13 cellular contexts compared by ENCODE assay signal in genomic region chr2:236661762-236662110, GRCh38.
DNase-seq lines count a peak whose midpoint lies in the region; ATAC-seq and TF ChIP-seq lines count a peak whose summit lies in the region.
"Had no signal": no experiment of that assay in that cellular context is flagged by ENCODE, and none has a peak within 500 bp of the region (broad histone marks: within the 10 kb centered on the region; RNA-seq: fewer than 3 reads in every experiment).

No MANE protein-coding gene starts in this region.

- H3K4me2 ChIP-seq in OCI-LY7 (ENCODE audit: low read length) = no peak overlapping the region

- no peak overlapping the region for H3K4me3 ChIP-seq in cardiac fibroblast (replicated peaks in 1 of 2; ENCODE audit: low read depth in 2 of 2, low read length in 2 of 2)
- H3K4me3 ChIP-seq in iPS-18a (ENCODE audit: low read length) = peak overlapping the region; percentile 1
- no peak overlapping the region for H3K4me3 ChIP-seq in skeletal muscle tissue (ENCODE audit: low read length in 3 of 3)
- no peak overlapping the region for H3K4me3 ChIP-seq in OCI-LY7 (ENCODE audit: low read depth, low read length, poor library complexity, severe bottlenecking)

- peaks cover 28% of the 10 kb centered on the region for H3K4me1 ChIP-seq in iPS-18a (ENCODE audit: control insufficient read depth, low read depth, low read length)
- H3K4me1 ChIP-seq in skeletal muscle tissue (ENCODE audit: control insufficient read depth in 3 of 3, insufficient read depth in 3 of 3, low read length in 3 of 3) = peaks cover 20 to 21% (median 20%) of the 10 kb centered on the region in 3 donors
- H3K4me1 ChIP-seq in OCI-LY7 (ENCODE audit: insufficient read depth, low read length, poor library complexity, severe bottlenecking) = no peaks in the 10 kb centered on the region

- no peak overlapping the region for H3K9ac ChIP-seq in iPS-18a (ENCODE audit: low read length)
- no peak overlapping the region for H3K9ac ChIP-seq in skeletal muscle tissue (ENCODE audit: low read depth in 1 of 3, low read length in 3 of 3)

- no peak for ATAC-seq in GM18519 (IDR thresholded peaks at IDR 0.05; ENCODE audit: low FRiP score, unreplicated experiment)
- no peak for ATAC-seq in HG02840 (IDR thresholded peaks at IDR 0.05; ENCODE audit: low FRiP score, unreplicated experiment)
- ATAC-seq in GM19467 (IDR thresholded peaks at IDR 0.05; ENCODE audit: unreplicated experiment) = no peak
- ATAC-seq: naive thymus-derived CD8-positive, alpha-beta T cell had no signal

- no peaks in the 10 kb centered on the region for H3K79me2 ChIP-seq in OCI-LY7 (ENCODE audit: insufficient read depth, low read depth, low read length)

- H3K27ac ChIP-seq in iPS-18a (ENCODE audit: low read length) = peak overlapping the region; percentile 67
- peak overlapping the region; percentile 79 for H3K27ac ChIP-seq in skeletal muscle tissue (ENCODE audit: low read depth, low read length)
- no peak overlapping the region for H3K27ac ChIP-seq in OCI-LY7 (ENCODE audit: low read depth, low read length, poor library complexity, severe bottlenecking)

- CTCF ChIA-PET in OCI-LY7 (lab: Charles Lee; ENCODE audit: unreplicated experiment) = no interaction called here

- H3K9me3 ChIP-seq in iPS-18a (ENCODE audit: control insufficient read depth, low read depth, low read length) (no peaks in the 10 kb centered on the region), skeletal muscle tissue (ENCODE audit: control insufficient read depth in 3 of 3, low read length in 3 of 3) (peaks cover 0 to 4% (median 0%) of the 10 kb centered on the region in 3 donors), OCI-LY7 (ENCODE audit: low read length) (no peaks in the 10 kb centered on the region)

- no peaks in the 10 kb centered on the region for H3K36me3 ChIP-seq in iPS-18a (ENCODE audit: control insufficient read depth, low read depth, low read length)
- no peaks in the 10 kb centered on the region for H3K36me3 ChIP-seq in skeletal muscle tissue (ENCODE audit: control insufficient read depth in 3 of 3, insufficient read depth in 3 of 3, low read length in 3 of 3)
- no peaks in the 10 kb centered on the region for H3K36me3 ChIP-seq in OCI-LY7 (ENCODE audit: insufficient read depth, low read length)

- H4K20me1 ChIP-seq in OCI-LY7 (ENCODE audit: insufficient read depth, low read length) = no peaks in the 10 kb centered on the region

- H3K27me3 ChIP-seq in iPS-18a (ENCODE audit: control insufficient read depth, insufficient read depth, low read length) (no peaks in the 10 kb centered on the region), skeletal muscle tissue (ENCODE audit: control insufficient read depth in 3 of 3, insufficient read depth in 3 of 3, low read length in 3 of 3) (peaks cover 0 to 5% (median 0%) of the 10 kb centered on the region in 3 donors)

- POLR2A ChIA-PET in OCI-LY7 (lab: Charles Lee) = interaction anchor here (0.6 kb wide), 1 partner anchor 1372 kb away, joined by 4 read pairs; no protein-coding TSS in a partner anchor

- H3K9me2 ChIP-seq in OCI-LY7 (ENCODE audit: insufficient read depth, low read length) = no peaks in the 10 kb centered on the region; the same call in 1 of the 2 replicates

- peak; percentile 16 for DNase-seq in HCEC 1CT
- peak; percentile 6 to 85 for DNase-seq in cardiac fibroblast (ENCODE audit: low read depth in 2 of 2)
- no peak for DNase-seq in OCI-LY7 (ENCODE audit: low spot score)
- DNase-seq: activated T-cell treated with anti-CD3 and anti-CD28 coated beads for 4 hours; amniotic stem cell; GDM1; naive thymus-derived CD8-positive, alpha-beta T cell; SIG-M5 had no signal

- no peak overlapping the region for H2AFZ ChIP-seq in OCI-LY7 (ENCODE audit: low read length)

- TF ChIP-seq CTCF in cardiac fibroblast (IDR thresholded peaks at IDR 0.05; ENCODE audit: low read depth, low read length) = no peak
- TF ChIP-seq CTCF in OCI-LY7 (conservative IDR thresholded peaks at IDR 0.05; ENCODE audit: low read length) = no peak

- BruUV-seq in OCI-LY7 (replicated peaks; lab: Mats Ljungman, UMichigan) = no TSS peak

- intact Hi-C loops in OCI-LY7 (cut with micrococcal nuclease; ENCODE audit: unreplicated experiment) = no loop called here
